In the genomic region with DNA sequence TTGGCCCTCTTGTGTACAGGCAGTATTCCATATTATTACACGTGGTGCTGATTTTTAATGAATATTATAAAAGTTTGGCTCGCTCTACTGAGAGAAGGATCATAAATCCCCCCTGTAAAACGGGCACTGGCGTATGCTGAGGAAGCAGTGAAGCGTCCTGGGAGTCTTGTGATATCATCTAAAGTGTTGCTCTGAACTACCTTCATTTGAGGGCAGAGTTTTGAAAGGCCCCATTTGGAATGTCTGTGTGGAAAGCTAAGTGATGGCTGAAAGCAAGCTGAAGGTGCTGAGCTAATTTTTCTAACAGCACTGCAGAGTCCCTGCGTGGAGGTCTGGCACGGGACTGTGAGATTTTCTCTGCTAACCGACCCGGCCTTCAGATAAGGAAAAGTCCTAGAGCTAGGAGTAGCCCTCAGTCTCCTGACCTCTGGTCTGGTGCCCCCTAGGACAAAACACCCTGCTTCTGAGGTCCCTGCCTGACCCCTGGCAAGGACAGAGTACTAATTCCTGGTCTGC, we compare ENCODE assay signal across 12 cellular contexts. TPM values are rescaled to one million over a fixed set of nuclear protein-coding genes. Genes with fewer than 3 reads are reported as not detected.
A peak's percentile ranks its signal among the peaks of the same experiment; 100 is the strongest.
DNase-seq lines count a peak whose midpoint lies in the region; ATAC-seq lines count a peak whose summit lies in the region.
"Had no signal": no experiment of that assay in that cellular context is flagged by ENCODE, and none has a peak within 500 bp of the region (broad histone marks: within the 10 kb centered on the region; RNA-seq: fewer than 3 reads in every experiment).

No MANE protein-coding gene starts in this region.

- peaks cover 11% of the 10 kb centered on the region for H3K4me1 ChIP-seq in mesodermal cell (ENCODE audit: control insufficient read depth, insufficient read depth, low read length, poor library complexity, severe bottlenecking)

- 75 to 79% methylated on average over 7 to 8 of the region's 9 CpGs for WGBS in mesodermal cell (ENCODE audit: insufficient coverage in 2 of 2), 2 experiments

- no peak for DNase-seq in activated T-cell treated with anti-CD3 and anti-CD28 coated beads, Interleukin-2, amount 50 U/mL, for 72 hours
- no peak for DNase-seq in activated T-cell treated with anti-CD3 and anti-CD28 coated beads, Interleukin-2, amount 50 U/mL, for 1 hour
- no peak for DNase-seq in hepatic stellate cell (ENCODE audit: low spot score)
- DNase-seq in midbrain (lab: John Stamatoyannopoulos, UW), result no peak
- DNase-seq: effector CD8-positive, alpha-beta T cell; hippocampal formation; OCI-M1 had no signal

- no peaks in the 10 kb centered on the region for H3K9me3 Mint-ChIP-seq in activated T-cell treated with anti-CD3 and anti-CD28 coated beads, Interleukin-2, amount 50 U/mL, for 72 hours
- H3K9me3 Mint-ChIP-seq in activated T-helper 17 cell treated with anti-CD3 and anti-CD28 coated beads, Interleukin-2, amount 50 U/mL, for 72 hours, result no peaks in the 10 kb centered on the region

- H3K36me3 Mint-ChIP-seq in activated T-cell treated with anti-CD3 and anti-CD28 coated beads, Interleukin-2, amount 50 U/mL, for 72 hours (ENCODE audit: insufficient read depth in 2 of 2), result peaks cover 13 to 16% of the 10 kb centered on the region in 2 donors
- H3K36me3 Mint-ChIP-seq in activated T-helper 17 cell treated with anti-CD3 and anti-CD28 coated beads, Interleukin-2, amount 50 U/mL, for 72 hours (ENCODE audit: low read depth), result peaks cover 12% of the 10 kb centered on the region

- no peak overlapping the region for H3K27ac Mint-ChIP-seq in activated T-cell treated with anti-CD3 and anti-CD28 coated beads, Interleukin-2, amount 50 U/mL, for 72 hours
- no peak overlapping the region for H3K27ac Mint-ChIP-seq in activated T-helper 17 cell treated with anti-CD3 and anti-CD28 coated beads, Interleukin-2, amount 50 U/mL, for 72 hours

- no peak overlapping the region for H3K4me3 ChIP-seq in mesodermal cell (ENCODE audit: extremely low read depth, insufficient read depth, low read length, poor library complexity, severe bottlenecking)
- H3K4me3 ChIP-seq: mucosa of descending colon had no signal

- H3K36me3 ChIP-seq in mesodermal cell (ENCODE audit: control insufficient read depth, insufficient read depth, low read length), result no peaks in the 10 kb centered on the region

- H3K27me3 Mint-ChIP-seq in activated T-cell treated with anti-CD3 and anti-CD28 coated beads, Interleukin-2, amount 50 U/mL, for 72 hours (ENCODE audit: low read depth), result peaks cover 20% of the 10 kb centered on the region
- H3K27me3 Mint-ChIP-seq in activated T-helper 17 cell treated with anti-CD3 and anti-CD28 coated beads, Interleukin-2, amount 50 U/mL, for 72 hours, result peaks cover 11% of the 10 kb centered on the region

- H3K4me3 Mint-ChIP-seq in activated T-cell treated with anti-CD3 and anti-CD28 coated beads, Interleukin-2, amount 50 U/mL, for 72 hours, result peak overlapping the region; percentile 75 to 76
- peak overlapping the region; percentile 89 for H3K4me3 Mint-ChIP-seq in activated T-helper 17 cell treated with anti-CD3 and anti-CD28 coated beads, Interleukin-2, amount 50 U/mL, for 72 hours

- peaks cover 55% of the 10 kb centered on the region for H3K4me1 Mint-ChIP-seq in activated T-cell treated with anti-CD3 and anti-CD28 coated beads, Interleukin-2, amount 50 U/mL, for 72 hours (ENCODE audit: low read depth)
- H3K4me1 Mint-ChIP-seq in activated T-helper 17 cell treated with anti-CD3 and anti-CD28 coated beads, Interleukin-2, amount 50 U/mL, for 72 hours, result peaks cover 18% of the 10 kb centered on the region

- no peak for ATAC-seq in activated T-cell treated with anti-CD3 and anti-CD28 coated beads, Interleukin-2, amount 50 U/mL, for 72 hours (replicated peaks in 1 of 2)
- no peak for ATAC-seq in activated T-helper 17 cell treated with anti-CD3 and anti-CD28 coated beads, Interleukin-2, amount 50 U/mL, for 72 hours (replicated peaks)
- no peak for ATAC-seq in HG03460 (IDR thresholded peaks at IDR 0.05; ENCODE audit: unreplicated experiment)
- ATAC-seq: mucosa of descending colon had no signal

- H3K9me3 ChIP-seq in mesodermal cell (ENCODE audit: control insufficient read depth, low read length), result no peaks in the 10 kb centered on the region
- H3K9me3 ChIP-seq: mucosa of descending colon had no signal

- H3K27ac ChIP-seq in mesodermal cell (ENCODE audit: low read depth, low read length, severe bottlenecking) (peak overlapping the region; percentile 37), temporal lobe (ENCODE audit: low read depth, low read length) (peak overlapping the region; percentile 91)

RNA-seq across cellular contexts. Expression of a gene that starts 1.3 kb away (rescaled TPM):
- total RNA-seq in activated T-cell treated with anti-CD3 and anti-CD28 coated beads, Interleukin-2, amount 50 U/mL, for 72 hours, result 100 to 1,000 TPM; 101 to 111 TPM
- total RNA-seq in activated T-helper 17 cell treated with anti-CD3 and anti-CD28 coated beads, Interleukin-2, amount 50 U/mL, for 72 hours, result 10 to 100 TPM in 1 of 2 donors, 1 to 10 TPM in 1; 3.0 to 22.9 TPM
- 7.2 TPM for polyA plus RNA-seq in mesodermal cell (2013, experiment 1 of 2)
- polyA plus RNA-seq in mesodermal cell (2013, experiment 2 of 2), result 5.3 TPM
- 63.4 TPM for total RNA-seq in temporal lobe
